Comparison of ENCODE assay signal across 8 cellular contexts in genomic region chr17:71975998-71976649, GRCh38.
DNase-seq lines count a peak whose midpoint lies in the region; ATAC-seq and TF ChIP-seq lines count a peak whose summit lies in the region.

No MANE protein-coding gene starts in this region.

- BruUV-seq in PC-3 (replicated peaks; lab: Mats Ljungman, UMichigan), result no TSS peak

- ATAC-seq in PC-3, result peak; percentile 91
- ATAC-seq in GM18873 (IDR thresholded peaks at IDR 0.05; ENCODE audit: low FRiP score, unreplicated experiment), result no peak
- no peak for ATAC-seq in HG03432 (IDR thresholded peaks at IDR 0.05; ENCODE audit: unreplicated experiment)

- no peak for TF ChIP-seq POLR2A in esophagus muscularis mucosa (IDR thresholded peaks at IDR 0.05; ENCODE audit: low read depth)

- CTCF ChIA-PET in AG04449 (lab: Yijun Ruan, JAX) (no interaction called here), PC-3 (lab: Charles Lee) (interaction anchor here (0.5 kb wide), 1 partner anchor 198 kb away, joined by 3 read pairs; no protein-coding TSS in a partner anchor)

- H3K36me3 ChIP-seq in PC-3 (ENCODE audit: low read depth, low read length) (no peaks in the 10 kb centered on the region), esophagus muscularis mucosa (no peaks in the 10 kb centered on the region), mucosa of stomach (ENCODE audit: control insufficient read depth, insufficient read depth, low read length) (no peaks in the 10 kb centered on the region), MM.1S (replicated peaks; ENCODE audit: insufficient read depth, low read length) (no peaks in the 10 kb centered on the region)

- no peak overlapping the region for H3K4me3 ChIP-seq in AG04449 (ENCODE audit: low read depth, low read length)
- peak overlapping the region; percentile 57; the same call in 1 of the 2 replicates for H3K4me3 ChIP-seq in PC-3 (ENCODE audit: low read length)
- H3K4me3 ChIP-seq in esophagus muscularis mucosa, result peak overlapping the region in 3 of 4 donors; percentile 40 to 56 (median 42)
- H3K4me3 ChIP-seq in mucosa of stomach (ENCODE audit: low read length), result no peak overlapping the region
- no peak overlapping the region for H3K4me3 ChIP-seq in MM.1S (ENCODE audit: low read length)

- H3K4me1 ChIP-seq in PC-3 (ENCODE audit: insufficient read depth, low read length) (peaks cover 26% of the 10 kb centered on the region), esophagus muscularis mucosa (peaks cover 0 to 21% (median 19%) of the 10 kb centered on the region in 4 donors), mucosa of stomach (ENCODE audit: control insufficient read depth, insufficient read depth, low read length) (peaks cover 9% of the 10 kb centered on the region), MM.1S (ENCODE audit: low read length) (no peaks in the 10 kb centered on the region)

- H3K79me2 ChIP-seq in PC-3 (ENCODE audit: low read length) (no peaks in the 10 kb centered on the region), MM.1S (ENCODE audit: low read length) (no peaks in the 10 kb centered on the region)

- peak overlapping the region; percentile 89 for H3K9ac ChIP-seq in PC-3 (ENCODE audit: low read length)
- H3K9ac ChIP-seq in mucosa of stomach (ENCODE audit: low read length), result peak overlapping the region; percentile 50
- H3K9ac ChIP-seq in MM.1S (ENCODE audit: low read length), result no peak overlapping the region

- H3K9me2 ChIP-seq in PC-3 (replicated peaks; ENCODE audit: low read length), result no peaks in the 10 kb centered on the region
- H3K9me2 ChIP-seq in MM.1S (replicated peaks; ENCODE audit: insufficient read depth, low read length), result no peaks in the 10 kb centered on the region

- H4K20me1 ChIP-seq in PC-3 (ENCODE audit: low read length) (no peaks in the 10 kb centered on the region), MM.1S (ENCODE audit: insufficient read depth, low read length) (no peaks in the 10 kb centered on the region)

- WGBS in esophagus muscularis mucosa, result 27% methylated on average over 15 of the region's 15 CpGs

- DNase-seq in AG04449 (ENCODE audit: low read depth, low spot score), result peak; percentile 7
- peak; percentile 99 for DNase-seq in PC-3
- DNase-seq in esophagus muscularis mucosa (ENCODE audit: extremely low spot score), result peak; percentile 92
- DNase-seq in effector CD4-positive, alpha-beta T cell, result no peak
- DNase-seq in MM.1S, result no peak

- no peak for TF ChIP-seq EP300 in esophagus muscularis mucosa (IDR thresholded peaks at IDR 0.05)

- H3K4me2 ChIP-seq in PC-3 (ENCODE audit: low read length) (peak overlapping the region; percentile 89), MM.1S (ENCODE audit: low read depth, low read length) (no peak overlapping the region)

- peaks cover 5% of the 10 kb centered on the region for H3F3A ChIP-seq in PC-3 (ENCODE audit: low read length, unreplicated experiment)
- no peaks in the 10 kb centered on the region for H3F3A ChIP-seq in MM.1S (ENCODE audit: insufficient read depth, low read length)

- POLR2A ChIA-PET in AG04449 (lab: Yijun Ruan, JAX) (no interaction called here), PC-3 (lab: Charles Lee; ENCODE audit: unreplicated experiment) (interaction anchor here (0.6 kb wide), 1 partner anchor 718 kb away, joined by 4 read pairs; no protein-coding TSS in a partner anchor)

- peak overlapping the region; percentile 95 for H3K27ac ChIP-seq in PC-3 (ENCODE audit: low read length)
- H3K27ac ChIP-seq in esophagus muscularis mucosa (replicated peaks in 1 of 4), result peak overlapping the region in 3 of 4 donors; percentile 41 to 68 (median 45)
- H3K27ac ChIP-seq in MM.1S (ENCODE audit: low read length), result no peak overlapping the region

- intact Hi-C loops in PC-3 (cut with micrococcal nuclease), result loop anchor here (1.0 to 5.0 kb wide), 7 partner anchors 54 to 411 kb away; no protein-coding TSS in a partner anchor
- intact Hi-C loops in esophagus muscularis mucosa (cut with DNase I), result no loop called here

- H2AFZ ChIP-seq in PC-3 (ENCODE audit: low read length) (peak overlapping the region; percentile 71), MM.1S (ENCODE audit: low read length) (no peak overlapping the region)

- H3K9me3 ChIP-seq in PC-3 (ENCODE audit: low read length), result no peaks in the 10 kb centered on the region
- no peaks in the 10 kb centered on the region for H3K9me3 ChIP-seq in esophagus muscularis mucosa
- no peaks in the 10 kb centered on the region for H3K9me3 ChIP-seq in mucosa of stomach (ENCODE audit: control insufficient read depth, low read length)
- H3K9me3 ChIP-seq in MM.1S (replicated peaks; ENCODE audit: insufficient read depth, low read length), result no peaks in the 10 kb centered on the region

- TF ChIP-seq CTCF in AG04449 (IDR thresholded peaks at IDR 0.05; ENCODE audit: insufficient read depth, low read length, missing control alignments), result no peak
- TF ChIP-seq CTCF in PC-3 (conservative IDR thresholded peaks at IDR 0.05; ENCODE audit: low read depth, low read length), result no peak
- no peak for TF ChIP-seq CTCF in esophagus muscularis mucosa (IDR thresholded peaks at IDR 0.05)
- no peak for TF ChIP-seq CTCF in MM.1S (IDR thresholded peaks at IDR 0.05; ENCODE audit: low read length)

- H3K27me3 ChIP-seq in PC-3 (ENCODE audit: low read length) (no peaks in the 10 kb centered on the region), esophagus muscularis mucosa (no peaks in the 10 kb centered on the region), mucosa of stomach (ENCODE audit: control insufficient read depth, insufficient read depth, low read length) (no peaks in the 10 kb centered on the region), MM.1S (replicated peaks; ENCODE audit: insufficient read depth, low read length) (no peaks in the 10 kb centered on the region)

Comparison
In these comparisons a context has a peak if more than half of its experiments do, and no peak if none do; other contexts are left out.
1. DNase-seq: peak in AG04449 (single experiment), PC-3 (single experiment) and esophagus muscularis mucosa (single experiment); none in effector CD4-positive, alpha-beta T cell (single experiment) and MM.1S (single experiment).
2. H3K4me3 ChIP-seq: peak in PC-3 (single experiment) and esophagus muscularis mucosa (3 of 4); none in AG04449 (single experiment), mucosa of stomach (single experiment) and MM.1S (single experiment).